In genomic region chr14:59438148-59438766, GRCh38 we compare ENCODE assay signal across 15 cellular contexts. TPM values are rescaled to one million over a fixed set of nuclear protein-coding genes. Genes with fewer than 3 reads are reported as not detected.
DNase-seq lines count a peak whose midpoint lies in the region; ATAC-seq, FAIRE-seq and TF ChIP-seq lines count a peak whose summit lies in the region.
"Had no signal": no experiment of that assay in that cellular context is flagged by ENCODE, and none has a peak within 500 bp of the region (broad histone marks: within the 10 kb centered on the region; RNA-seq: fewer than 3 reads in every experiment).

No MANE protein-coding gene starts in this region.

- BruUV-seq in IMR-90 (replicated peaks; lab: Mats Ljungman, UMichigan), result no TSS peak
- no TSS peak for BruUV-seq in GM12878 (replicated peaks; lab: Mats Ljungman, UMichigan)

- H2AK9ac ChIP-seq in IMR-90 (replicated peaks; ENCODE audit: low read depth, low read length, poor library complexity), result no peak overlapping the region

- no peak overlapping the region for H4K5ac ChIP-seq in IMR-90 (ENCODE audit: low read depth, low read length)

- POLR2A ChIA-PET in IMR-90 (lab: Charles Lee; ENCODE audit: unreplicated experiment), result no interaction called here
- POLR2A ChIA-PET in GM12878 (lab: Charles Lee), result no interaction called here

- no peaks in the 10 kb centered on the region for H3K9me3 ChIP-seq in IMR-90 (ENCODE audit: control insufficient read depth, insufficient read depth, low read length)
- no peaks in the 10 kb centered on the region for H3K9me3 ChIP-seq in GM12878 (replicated peaks; ENCODE audit: control insufficient read depth, insufficient read depth, low read length)
- H3K9me3 ChIP-seq: BLaER1 had no signal

- H3K9me1 ChIP-seq in IMR-90 (ENCODE audit: insufficient read depth, low read length), result peaks cover 6% of the 10 kb centered on the region

- SMC1A ChIA-PET in GM12878 (lab: Charles Lee; ENCODE audit: uncharacterized antibody, unreplicated experiment), result interaction anchor here (0.7 to 3.5 kb wide), 8 partner anchors 15 to 937 kb away, joined by 4 to 18 read pairs (median 4); no protein-coding TSS in a partner anchor

- peak overlapping the region; percentile 73 for H2BK5ac ChIP-seq in IMR-90 (ENCODE audit: low read depth, low read length, poor library complexity, severe bottlenecking)

- no peak for FAIRE-seq in GM12878 (lab: Jason Lieb, UNC)

- peak overlapping the region; percentile 86 for H3K18ac ChIP-seq in IMR-90 (ENCODE audit: low read depth, low read length)

- H3K14ac ChIP-seq in IMR-90 (replicated peaks; ENCODE audit: low read depth, low read length), result no peak overlapping the region

- H2BK20ac ChIP-seq in IMR-90 (ENCODE audit: low read depth, low read length), result 0 out of 2 replicates have a peak overlapping the region, but pooled peaks have one; percentile 41

- CTCF ChIA-PET in IMR-90 (lab: Yijun Ruan, JAX) (interaction anchor here (1.5 kb wide), 1 partner anchor 310 kb away, joined by 3 read pairs; no protein-coding TSS in a partner anchor), GM12878 (lab: Yijun Ruan, JAX) (interaction anchor here (0.7 to 1.5 kb wide), 3 partner anchors 139 to 337 kb away, joined by 3 to 6 read pairs (median 3); partner anchors contain the start of gene CCDC175)

- H3K27ac ChIP-seq in IMR-90 (ENCODE audit: insufficient read depth, low read length) (peak overlapping the region; percentile 63; the same call in 1 of the 2 replicates), GM12878 (ENCODE audit: control insufficient read depth, insufficient read depth) (no peak overlapping the region)
- H3K27ac ChIP-seq: BLaER1 had no signal

- RAD21 ChIA-PET in GM12878 (lab: Charles Lee; ENCODE audit: unreplicated experiment), result interaction anchor here (0.5 to 1.0 kb wide), 3 partner anchors 13 to 203 kb away, joined by 3 read pairs; no protein-coding TSS in a partner anchor

- H4K8ac ChIP-seq in IMR-90 (ENCODE audit: low read depth in 2 of 2, low read length in 2 of 2), result peak overlapping the region in 1 of 2 experiments; percentile 50; a peak in 1 of 4 replicates

- no peak overlapping the region for H2AK5ac ChIP-seq in IMR-90 (ENCODE audit: low read depth, low read length)

- intact Hi-C loops in IMR-90 (cut with micrococcal nuclease), result loop anchor here (2.0 to 10.0 kb wide), 4 partner anchors 159 to 943 kb away; partner anchors contain the start of gene DAAM1
- intact Hi-C loops in GM12878 (cut with micrococcal nuclease; ENCODE audit: unreplicated experiment), result no loop called here

- H3K9ac ChIP-seq in IMR-90 (ENCODE audit: low read depth, low read length), result no peak overlapping the region
- no peak overlapping the region for H3K9ac ChIP-seq in GM12878 (ENCODE audit: control insufficient read depth, insufficient read depth, low read length)
- H3K9ac ChIP-seq: BLaER1 had no signal

- TF ChIP-seq POLR2A in IMR-90 (IDR thresholded peaks at IDR 0.05; ENCODE audit: low read depth, low read length) (no peak), GM12878 (IDR thresholded peaks at IDR 0.05; ENCODE audit: low read depth, low read length) (no peak)

- TF ChIP-seq EP300 in GM12878 (IDR thresholded peaks at IDR 0.05; ENCODE audit: borderline replicate concordance in 1 of 2, control insufficient read depth in 1 of 2, low read depth in 2 of 2, low read length in 2 of 2), result no peak

- no peak overlapping the region for H3K56ac ChIP-seq in IMR-90 (ENCODE audit: extremely low read depth, insufficient read depth, low read length)

- no peak overlapping the region for H4K91ac ChIP-seq in IMR-90 (ENCODE audit: insufficient read depth, low read depth, low read length)

- peak; percentile 29 for DNase-seq in CD1c-positive myeloid dendritic cell (ENCODE audit: extremely low spot score)
- DNase-seq in IMR-90, result peak; percentile 78
- DNase-seq in GM12878 (ENCODE audit: low read depth, low spot score), result no peak
- peak; percentile 55 for DNase-seq in glomerular visceral epithelial cell (ENCODE audit: extremely low spot score)
- no peak for DNase-seq in NCI-H2107 (lab: John Stamatoyannopoulos, UW)
- no peak for DNase-seq in 8988T
- no peak for DNase-seq in NAMALWA (ENCODE audit: low spot score)
- DNase-seq: activated CD8-positive, alpha-beta memory T cell treated with anti-CD3 and anti-CD28 coated beads, Interleukin-2, amount 50 U/mL, for 4 hours; NCI-H1417; NCI-H526 treated with DMSO at 0.1 percent for 48 hours; SHP77 treated with DMSO at 0.1 percent for 48 hours; stimulated activated CD4-positive, alpha-beta T cell treated with anti-CD3 and anti-CD28 coated beads, Interleukin-4, amount 100 ng/mL, for 1 hour; stimulated activated naive CD4-positive, alpha-beta T cell treated with Interleukin-2 at 50 U/mL for 16 hours had no signal

- peaks cover 0 to 4% of the 10 kb centered on the region in 2 experiments; a peak in 1 of 4 replicates for H3K79me1 ChIP-seq in IMR-90 (ENCODE audit: low read depth in 1 of 2, low read length in 2 of 2)

- ATAC-seq in IMR-90 (ENCODE audit: low read depth) (peak; percentile 64), GM12878 (peak; percentile 50), HG03280 (IDR thresholded peaks at IDR 0.05; ENCODE audit: unreplicated experiment) (no peak)

- TF ChIP-seq RAD21 in IMR-90 (IDR thresholded peaks at IDR 0.05; ENCODE audit: low read length) (no peak), GM12878 (IDR thresholded peaks at IDR 0.05; ENCODE audit: insufficient read depth, low read depth, low read length) (no peak)

- peak overlapping the region; percentile 7; the same call in 1 of the 2 replicates for H3K4ac ChIP-seq in IMR-90 (ENCODE audit: low read depth, low read length)

- in situ Hi-C loops in IMR-90 (cut with MboI; ENCODE audit: low sequenced_read_pairs) (no loop called here), GM12878 (cut with MboI) (no loop called here)

- H3K27me3 ChIP-seq in IMR-90 (ENCODE audit: control insufficient read depth, insufficient read depth, low read length) (no peaks in the 10 kb centered on the region), GM12878 (replicated peaks in 1 of 2; ENCODE audit: control insufficient read depth in 2 of 2, insufficient read depth in 2 of 2, low read length in 1 of 2) (no peaks in the 10 kb centered on the region)
- H3K27me3 ChIP-seq: BLaER1 had no signal

- TF ChIP-seq CTCF in IMR-90 (conservative IDR thresholded peaks at IDR 0.05; ENCODE audit: low read depth, low read length), result no peak
- no peak for TF ChIP-seq CTCF in GM12878 (IDR thresholded peaks at IDR 0.05 in 2 of 3, conservative IDR thresholded peaks at IDR 0.05 in 1 of 3; ENCODE audit: control insufficient read depth in 2 of 3, extremely low read depth in 1 of 3, insufficient read depth in 1 of 3, low read depth in 3 of 3, low read length in 3 of 3)

- H3K4me1 ChIP-seq in IMR-90 (ENCODE audit: control insufficient read depth, insufficient read depth, low read length) (peaks cover 10% of the 10 kb centered on the region), GM12878 (ENCODE audit: control insufficient read depth, insufficient read depth, low read length) (no peaks in the 10 kb centered on the region)
- H3K4me1 ChIP-seq: BLaER1 had no signal

- WGBS in IMR-90 (ENCODE audit: extremely low coverage in 2 of 2, insufficient read length in 1 of 2), 2 experiments, result no CpG with 5 or more reads among the region's 1 CpG
- 38% methylated on average over 1 of the region's 1 CpG for WGBS in GM12878 (ENCODE audit: insufficient coverage, insufficient replicate concordance, low lambda C conversion rate, missing lambda C conversion rate)

- no peak overlapping the region for H3K23ac ChIP-seq in IMR-90 (ENCODE audit: low read depth, low read length)

- H3K79me2 ChIP-seq in GM12878 (ENCODE audit: control insufficient read depth, insufficient read depth, low read length), result no peaks in the 10 kb centered on the region

- dilution Hi-C loops in IMR-90 (cut with HindIII; ENCODE audit: low sequenced_read_pairs, unreplicated experiment), result no loop called here

- no peak overlapping the region for H2BK15ac ChIP-seq in IMR-90 (ENCODE audit: low read depth, low read length)

- H3K4me3 ChIP-seq in IMR-90 (ENCODE audit: insufficient read depth, low read depth, low read length) (no peak overlapping the region), GM12878 (no peak overlapping the region)
- H3K4me3 ChIP-seq: BLaER1 had no signal

- H3K4me2 ChIP-seq in IMR-90 (ENCODE audit: low read depth, low read length) (peak overlapping the region; percentile 65; the same call in 1 of the 2 replicates), GM12878 (ENCODE audit: control insufficient read depth, insufficient read depth) (no peak overlapping the region)
- H3K4me2 ChIP-seq: BLaER1 had no signal

- no peak overlapping the region for H2AFZ ChIP-seq in IMR-90 (replicated peaks; ENCODE audit: low read length, poor library complexity)
- H2AFZ ChIP-seq in GM12878 (ENCODE audit: control insufficient read depth, low read depth, low read length), result no peak overlapping the region

- H3K36me3 ChIP-seq in IMR-90 (ENCODE audit: control insufficient read depth, insufficient read depth, low read length) (0 out of 2 replicates have a peak, but pooled peaks cover 2% of the 10 kb centered on the region), GM12878 (ENCODE audit: control insufficient read depth in 2 of 2, insufficient read depth in 2 of 2, low read length in 1 of 2) (no peaks in the 10 kb centered on the region)
- H3K36me3 ChIP-seq: BLaER1 had no signal

- H2BK120ac ChIP-seq in IMR-90 (ENCODE audit: low read depth, low read length), result peak overlapping the region; percentile 21

- H4K20me1 ChIP-seq in IMR-90 (ENCODE audit: insufficient read depth, low read length), result no peaks in the 10 kb centered on the region; the same call in 1 of the 2 replicates
- no peaks in the 10 kb centered on the region for H4K20me1 ChIP-seq in GM12878 (ENCODE audit: control insufficient read depth, insufficient read depth)
- H4K20me1 ChIP-seq: BLaER1 had no signal

RNA-seq across cellular contexts. Expression of gene GPR135, which starts 26.9 kb away (rescaled TPM):
- total RNA-seq in IMR-90 (2012; rRNA removed), result 1.3 and 1.7 TPM in 2 replicates
- polyA plus RNA-seq in IMR-90 (2012; rRNA removed), result 1.9 and 2.4 TPM in 2 replicates
- polyA plus RNA-seq in IMR-90 (2012; cell fraction: cytosol; rRNA removed), result 0.17 and 1.6 TPM in 2 replicates
- polyA plus RNA-seq in IMR-90 (2012; cell fraction: nucleus; rRNA removed; ENCODE audit: low replicate concordance), result 18.5 and 37.9 TPM in 2 replicates
- 15.3 and 15.7 TPM in 2 replicates for total RNA-seq in GM12878 (2013; cell fraction: nucleolus; rRNA removed)
- total RNA-seq in GM12878 (2014; rRNA removed), result 0.65 and 1.1 TPM in 2 replicates
- 0.89 and 1.1 TPM in 2 replicates for total RNA-seq in GM12878 (2014; rRNA removed; fragmentation: Illumina TruSeq; extraction: Trizol)
- 1.1 and 1.4 TPM in 2 replicates for total RNA-seq in GM12878 (2021)
- polyA plus RNA-seq in GM12878 (2011; ENCODE audit: low read depth), result 0.10 TPM
- 0.83 and 1.0 TPM in 2 replicates for polyA plus RNA-seq in GM12878 (2011; rRNA removed)
- polyA plus RNA-seq in GM12878 (2011; cell fraction: cytosol; rRNA removed), result 0.12 and 0.32 TPM in 2 replicates
- 5.0 and 5.7 TPM in 2 replicates for polyA plus RNA-seq in GM12878 (2011; cell fraction: nucleus; rRNA removed)
- polyA plus RNA-seq in GM12878 (2012), result 0.45 and 0.52 TPM in 2 replicates
- 0.96 and 1.0 TPM in 2 replicates for polyA plus RNA-seq in GM12878 (2014; fragmentation: Illumina TruSeq; extraction: Trizol)
- polyA plus RNA-seq in GM12878 (2014; fragmentation: Nextera tagmentation; extraction: Ambion mirVana), result under 1 TPM; 0.11 to 0.16 TPM
- 1.1 TPM in 2 replicates for polyA plus RNA-seq in GM12878 (2014; rRNA removed)
- polyA plus RNA-seq in GM12878 (2016; fragmentation: Nextera tagmentation; extraction: Ambion mirVana), result under 1 TPM; 0.28 to 0.32 TPM
- 0.95 and 1.8 TPM in 2 replicates for polyA minus RNA-seq in GM12878 (2011; rRNA and poly(A)+ RNA removed)
- polyA minus RNA-seq in GM12878 (2011; cell fraction: cytosol; rRNA and poly(A)+ RNA removed), result 0.21 and 0.67 TPM in 2 replicates
- polyA minus RNA-seq in GM12878 (2011; cell fraction: nucleus; rRNA and poly(A)+ RNA removed), result 5.4 and 8.9 TPM in 2 replicates

RNA-seq across cellular contexts. Expression of gene L3HYPDH, which starts 46.0 kb away (rescaled TPM):
- 40.9 and 54.7 TPM in 2 replicates for total RNA-seq in IMR-90 (2012; rRNA removed)
- polyA plus RNA-seq in IMR-90 (2012; rRNA removed), result 45.3 and 49.1 TPM in 2 replicates
- 13.5 and 29.2 TPM in 2 replicates for polyA plus RNA-seq in IMR-90 (2012; cell fraction: cytosol; rRNA removed)
- polyA plus RNA-seq in IMR-90 (2012; cell fraction: nucleus; rRNA removed; ENCODE audit: low replicate concordance), result 181 and 246 TPM in 2 replicates
- 154 and 158 TPM in 2 replicates for total RNA-seq in GM12878 (2013; cell fraction: nucleolus; rRNA removed)
- total RNA-seq in GM12878 (2014; rRNA removed), result 15.5 and 17.2 TPM in 2 replicates
- 11.8 and 13.4 TPM in 2 replicates for total RNA-seq in GM12878 (2014; rRNA removed; fragmentation: Illumina TruSeq; extraction: Trizol)
- 14.7 and 17.4 TPM in 2 replicates for total RNA-seq in GM12878 (2021)
- polyA plus RNA-seq in GM12878 (2011; ENCODE audit: low read depth), result 3.7 TPM
- 27.8 and 41.9 TPM in 2 replicates for polyA plus RNA-seq in GM12878 (2011; rRNA removed)
- 5.6 and 9.5 TPM in 2 replicates for polyA plus RNA-seq in GM12878 (2011; cell fraction: cytosol; rRNA removed)
- polyA plus RNA-seq in GM12878 (2011; cell fraction: nucleus; rRNA removed), result 98.3 and 136 TPM in 2 replicates
- polyA plus RNA-seq in GM12878 (2012), result 8.9 and 15.9 TPM in 2 replicates
- 11.5 and 16.9 TPM in 2 replicates for polyA plus RNA-seq in GM12878 (2014; fragmentation: Illumina TruSeq; extraction: Trizol)
- 10 to 100 TPM; 13.5 to 19.5 TPM for polyA plus RNA-seq in GM12878 (2014; fragmentation: Nextera tagmentation; extraction: Ambion mirVana)
- polyA plus RNA-seq in GM12878 (2014; rRNA removed), result 21.4 and 26.3 TPM in 2 replicates
- 10 to 100 TPM; 15.7 to 16.0 TPM for polyA plus RNA-seq in GM12878 (2016; fragmentation: Nextera tagmentation; extraction: Ambion mirVana)
- 13.4 and 13.8 TPM in 2 replicates for polyA minus RNA-seq in GM12878 (2011; rRNA and poly(A)+ RNA removed)
- 5.1 and 6.2 TPM in 2 replicates for polyA minus RNA-seq in GM12878 (2011; cell fraction: cytosol; rRNA and poly(A)+ RNA removed)
- polyA minus RNA-seq in GM12878 (2011; cell fraction: nucleus; rRNA and poly(A)+ RNA removed), result 71.0 and 81.6 TPM in 2 replicates

RNA-seq across cellular contexts. Expression of gene JKAMP, which starts 46.1 kb away (rescaled TPM):
- total RNA-seq in IMR-90 (2012; rRNA removed), result 62.2 and 124 TPM in 2 replicates
- polyA plus RNA-seq in IMR-90 (2012; rRNA removed), result 90.1 and 101 TPM in 2 replicates
- 16.5 and 17.9 TPM in 2 replicates for polyA plus RNA-seq in IMR-90 (2012; cell fraction: cytosol; rRNA removed)
- 35.2 and 151 TPM in 2 replicates for polyA plus RNA-seq in IMR-90 (2012; cell fraction: nucleus; rRNA removed; ENCODE audit: low replicate concordance)
- total RNA-seq in GM12878 (2013; cell fraction: nucleolus; rRNA removed), result 121 and 135 TPM in 2 replicates
- 45.3 and 59.2 TPM in 2 replicates for total RNA-seq in GM12878 (2014; rRNA removed)
- 33.0 and 33.3 TPM in 2 replicates for total RNA-seq in GM12878 (2014; rRNA removed; fragmentation: Illumina TruSeq; extraction: Trizol)
- 18.2 and 19.5 TPM in 2 replicates for total RNA-seq in GM12878 (2021)
- 19.3 TPM for polyA plus RNA-seq in GM12878 (2011; ENCODE audit: low read depth)
- 129 and 154 TPM in 2 replicates for polyA plus RNA-seq in GM12878 (2011; rRNA removed)
- 69.7 and 86.9 TPM in 2 replicates for polyA plus RNA-seq in GM12878 (2011; cell fraction: cytosol; rRNA removed)
- polyA plus RNA-seq in GM12878 (2011; cell fraction: nucleus; rRNA removed), result 72.8 and 85.4 TPM in 2 replicates
- polyA plus RNA-seq in GM12878 (2012), result 24.4 and 25.2 TPM in 2 replicates
- 45.9 and 56.2 TPM in 2 replicates for polyA plus RNA-seq in GM12878 (2014; fragmentation: Illumina TruSeq; extraction: Trizol)
- polyA plus RNA-seq in GM12878 (2014; fragmentation: Nextera tagmentation; extraction: Ambion mirVana), result 100 to 1,000 TPM in 1 of 2 experiments, 10 to 100 TPM in 1; 66.3 to 129 TPM
- 34.1 and 40.3 TPM in 2 replicates for polyA plus RNA-seq in GM12878 (2014; rRNA removed)
- polyA plus RNA-seq in GM12878 (2016; fragmentation: Nextera tagmentation; extraction: Ambion mirVana), result 10 to 100 TPM; 47.3 to 47.7 TPM
- 59.7 and 105 TPM in 2 replicates for polyA minus RNA-seq in GM12878 (2011; rRNA and poly(A)+ RNA removed)
- polyA minus RNA-seq in GM12878 (2011; cell fraction: cytosol; rRNA and poly(A)+ RNA removed), result 19.0 and 20.6 TPM in 2 replicates
- 46.2 and 72.2 TPM in 2 replicates for polyA minus RNA-seq in GM12878 (2011; cell fraction: nucleus; rRNA and poly(A)+ RNA removed)

Comparison
In these comparisons a context has a peak if more than half of its experiments do, and no peak if none do; other contexts are left out.
1. DNase-seq: peak in CD1c-positive myeloid dendritic cell (single experiment), IMR-90 (single experiment) and glomerular visceral epithelial cell (single experiment); none in GM12878 (single experiment), NCI-H2107 (single experiment), 8988T (single experiment) and NAMALWA (single experiment).